10 cellular contexts compared by ENCODE assay signal in the genomic region with DNA sequence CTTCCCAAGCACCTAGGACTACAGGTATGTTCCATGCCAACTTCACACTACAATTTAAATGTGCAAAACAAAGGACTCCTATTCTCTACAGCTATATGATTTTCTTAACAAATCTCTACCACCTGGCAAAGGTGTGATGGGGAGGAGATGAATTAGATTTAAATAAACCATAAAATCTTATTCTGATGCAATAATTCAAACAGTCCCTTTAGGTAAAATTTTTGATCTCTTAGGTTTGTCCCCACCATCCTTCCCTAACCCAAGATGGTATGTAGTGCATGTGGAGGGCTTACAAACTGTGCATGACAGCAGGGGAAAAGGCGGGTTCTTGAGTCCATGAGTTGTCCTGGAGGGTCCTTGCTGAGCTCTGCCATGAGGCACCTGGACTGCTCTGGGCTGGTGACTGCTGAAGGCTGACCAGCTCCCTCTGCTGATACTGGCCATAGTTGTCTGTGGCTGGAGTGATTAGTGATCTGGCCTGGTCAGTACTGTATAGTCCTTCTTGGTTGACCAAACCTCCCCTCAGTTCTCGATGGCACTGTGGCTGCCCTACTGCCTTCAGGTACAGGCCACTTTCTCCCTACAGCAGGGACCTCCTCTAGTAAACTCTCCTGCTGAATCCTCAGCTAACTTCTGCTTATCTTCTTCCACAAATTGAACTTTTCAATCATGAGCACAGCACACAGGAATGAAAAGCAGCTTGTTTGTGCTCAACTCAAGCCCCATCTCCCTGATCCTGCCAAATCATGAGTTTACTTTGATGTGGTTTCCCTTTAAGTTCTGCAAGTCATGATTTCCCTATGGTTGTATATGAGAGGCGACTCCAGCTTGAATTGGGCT. TPM values are rescaled to one million over a fixed set of nuclear protein-coding genes. Genes with fewer than 3 reads are reported as not detected.
A peak's percentile ranks its signal among the peaks of the same experiment; 100 is the strongest.
DNase-seq lines count a peak whose midpoint lies in the region; ATAC-seq and TF ChIP-seq lines count a peak whose summit lies in the region.
"Had no signal": no experiment of that assay in that cellular context is flagged by ENCODE, and none has a peak within 500 bp of the region (broad histone marks: within the 10 kb centered on the region; RNA-seq: fewer than 3 reads in every experiment).

No MANE protein-coding gene starts in this region.

- DNase-seq in BJ (ENCODE audit: low read depth): peak; percentile 25
- DNase-seq in M059J (ENCODE audit: low read depth): peak; percentile 7
- peak; percentile 77 to 81 for DNase-seq in cardiac fibroblast (ENCODE audit: low read depth in 2 of 2)
- DNase-seq in right lobe of liver: no peak
- no peak for DNase-seq in NCI-H2081 (lab: John Stamatoyannopoulos, UW)
- no peak for DNase-seq in inferior parietal cortex (ENCODE audit: extremely low spot score)
- DNase-seq: caudate nucleus, NCI-H510A treated with DMSO at 0.1 percent for 48 hours had no signal

- no peaks in the 10 kb centered on the region for H3K9me3 ChIP-seq in right lobe of liver

- H3K36me3 ChIP-seq in BJ (ENCODE audit: control insufficient read depth, insufficient read depth, low read length): no peaks in the 10 kb centered on the region
- no peaks in the 10 kb centered on the region for H3K36me3 ChIP-seq in right lobe of liver

- H3K4me3 ChIP-seq in BJ (ENCODE audit: low read depth, low read length): no peak overlapping the region
- H3K4me3 ChIP-seq in cardiac fibroblast (replicated peaks in 1 of 2; ENCODE audit: low read depth in 2 of 2, low read length in 2 of 2): no peak overlapping the region
- no peak overlapping the region for H3K4me3 ChIP-seq in right lobe of liver

- H3K27me3 ChIP-seq in BJ (ENCODE audit: control insufficient read depth, insufficient read depth, low read length): no peaks in the 10 kb centered on the region
- no peaks in the 10 kb centered on the region for H3K27me3 ChIP-seq in right lobe of liver

- TF ChIP-seq CTCF in BJ (IDR thresholded peaks at IDR 0.05; ENCODE audit: insufficient read depth, low read depth, low read length): peak; percentile 33; the same call in 1 of the 2 replicates
- TF ChIP-seq CTCF in cardiac fibroblast (IDR thresholded peaks at IDR 0.05; ENCODE audit: low read depth, low read length): peak; percentile 25
- peak in 2 of 4 donors; percentile 10 to 21 for TF ChIP-seq CTCF in right lobe of liver (IDR thresholded peaks at IDR 0.05)

- 36% methylated on average over 1 of the region's 3 CpGs for WGBS in right lobe of liver (ENCODE audit: insufficient coverage, low coverage, low lambda C conversion rate, missing lambda C conversion rate)

- POLR2A ChIA-PET in BJ (lab: Charles Lee): interaction anchor here (0.6 kb wide), 1 partner anchor 376 kb away, joined by 5 read pairs; no protein-coding TSS in a partner anchor

- CTCF ChIA-PET in BJ (lab: Yijun Ruan, JAX): interaction anchor here (0.6 to 4.2 kb wide), 9 partner anchors 8 to 585 kb away, joined by 3 to 28 read pairs (median 4); no protein-coding TSS in a partner anchor

- intact Hi-C loops in right lobe of liver (cut with DNase I): loop anchor here in 1 of 2 donors (10.0 kb wide), 1 partner anchor 91 kb away; no protein-coding TSS in a partner anchor

- H3K4me1 ChIP-seq in right lobe of liver: no peaks in the 10 kb centered on the region

- no peak overlapping the region for H3K27ac ChIP-seq in right lobe of liver

- ATAC-seq in right lobe of liver: peak; percentile 42 to 63 (median 60)
- no peak for ATAC-seq in GM19351 (IDR thresholded peaks at IDR 0.05; ENCODE audit: unreplicated experiment)
- ATAC-seq in HG03108 (IDR thresholded peaks at IDR 0.05; ENCODE audit: unreplicated experiment): no peak

- TF ChIP-seq POLR2A in right lobe of liver (IDR thresholded peaks at IDR 0.05): no peak

RNA-seq across cellular contexts. Expression of gene CFAP161, which starts 30.1 kb away (rescaled TPM):
- polyA plus RNA-seq in BJ (2011; rRNA removed): not detected in 2 replicates
- 0.21 and 0.47 TPM in 2 replicates for polyA minus RNA-seq in BJ (2011; rRNA and poly(A)+ RNA removed)
- total RNA-seq in M059J (2014; rRNA removed; shearing (Covaris generic)): not detected in 2 replicates
- under 1 TPM in 2 of 6 experiments, not detected in 4; 0.25 to 0.42 TPM for total RNA-seq in right lobe of liver

RNA-seq across cellular contexts. Expression of gene IL16, which starts 32.5 kb away (rescaled TPM):
- polyA plus RNA-seq in BJ (2011; rRNA removed): 0.01 and 0.06 TPM in 2 replicates
- polyA minus RNA-seq in BJ (2011; rRNA and poly(A)+ RNA removed): 0.15 and 0.81 TPM in 2 replicates
- total RNA-seq in M059J (2014; rRNA removed; shearing (Covaris generic)): not detected in 2 replicates
- total RNA-seq in right lobe of liver: 1 to 10 TPM; 2.0 to 6.8 (median 3.2) TPM

Comparison
In these comparisons a context has a peak if more than half of its experiments do, and no peak if none do; other contexts are left out.
1. DNase-seq: peak in BJ (single experiment), M059J (single experiment) and cardiac fibroblast (2 of 2); none in right lobe of liver (0 of 3), NCI-H2081 (0 of 2) and inferior parietal cortex (single experiment).
2. ATAC-seq: peak in right lobe of liver (4 of 4); none in GM19351 (single experiment) and HG03108 (single experiment).